ENCODE assay signal across 35 cellular contexts in the genomic region with DNA sequence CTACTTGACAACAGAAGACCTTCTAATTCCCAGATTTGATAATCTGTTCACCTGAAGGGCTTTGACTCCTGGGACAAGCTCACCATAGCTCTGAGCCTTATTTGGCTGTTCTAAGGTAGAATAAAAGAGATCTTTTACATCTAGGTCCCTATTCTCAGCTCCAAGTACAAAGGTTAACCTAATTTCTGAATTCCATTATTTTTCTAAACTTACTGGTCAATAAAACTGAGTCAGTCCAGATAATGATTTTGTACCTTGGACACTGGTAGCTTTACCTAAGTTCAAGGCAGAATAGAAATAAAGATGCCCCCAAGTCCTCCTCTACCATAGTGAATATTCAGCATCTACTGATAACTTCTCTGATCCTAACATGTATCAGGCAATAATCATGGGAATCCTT.
"Had no signal": no experiment of that assay in that cellular context is flagged by ENCODE, and none has a peak within 500 bp of the region (broad histone marks: within the 10 kb centered on the region; RNA-seq: fewer than 3 reads in every experiment).

No MANE protein-coding gene starts in this region.

- H3K27me3 Mint-ChIP-seq: activated B cell treated with CpG ODN at 0.5 μM for 24 hours; activated CD8-positive, alpha-beta memory T cell treated with anti-CD3 and anti-CD28 coated beads, Interleukin-2, amount 10 ng/mL, durations not matched to agents 7 days and 5 days; activated naive CD8-positive, alpha-beta T cell treated with anti-CD3 and anti-CD28 coated beads, Interleukin-2, amount 10 ng/mL, durations not matched to agents 7 days and 5 days; brain; dendritic cell treated with granulocyte-macrophage colony-stimulating factor and Interleukin-4, amounts not matched to agents 40 ng/mL and 50 ng/mL, for 4 days; T-helper 17 cell had no signal

- H3K4me1 Mint-ChIP-seq: activated B cell treated with CpG ODN at 0.5 μM for 24 hours had no signal

- H3K9me3 Mint-ChIP-seq: activated B cell treated with CpG ODN at 0.5 μM for 24 hours; activated naive CD4-positive, alpha-beta T cell treated with anti-CD3 and anti-CD28 coated beads for 36 hours; activated naive CD4-positive, alpha-beta T cell treated with anti-CD3 and anti-CD28 coated beads, Interleukin-2, amount 50 U/mL, for 72 hours; activated naive CD8-positive, alpha-beta T cell treated with anti-CD3 and anti-CD28 coated beads, Interleukin-2, amount 10 ng/mL, durations not matched to agents 7 days and 5 days; activated T-helper 1 cell treated with anti-CD3 and anti-CD28 coated beads, Interleukin-12 subunit alpha, Interleukin-12 subunit beta, Interleukin-2, Interleukin-4 antibody, amounts not matched to agents 30 ng/mL and 10 ng/mL and 1 ng/mL, durations not matched to agents 14 hours and 24 hours and 36 hours; activated T-helper 2 cell treated with anti-CD3 and anti-CD28 coated beads, Interferon-gamma antibody, Interleukin-2, Interleukin-4, amounts not matched to agents 10 μg/mL and 5 μg/mL and 100 μg/mL, durations not matched to agents 14 hours and 24 hours and 36 hours; brain; dendritic cell treated with granulocyte-macrophage colony-stimulating factor and Interleukin-4, amounts not matched to agents 40 ng/mL and 50 ng/mL, for 4 days; endodermal cell; T-helper 2 cell treated with Interferon-gamma antibody and Interleukin-4, amounts not matched to agents 5 μg/mL and 100 μg/mL, for 36 hours had no signal

- H3K36me3 ChIP-seq: ascending aorta, breast epithelium had no signal

- H3K9me3 ChIP-seq: ascending aorta, breast epithelium had no signal

- H3K27ac Mint-ChIP-seq: activated B cell treated with CpG ODN at 0.5 μM for 24 hours; activated CD8-positive, alpha-beta memory T cell treated with anti-CD3 and anti-CD28 coated beads, Interleukin-2, amount 10 ng/mL, durations not matched to agents 7 days and 5 days; activated CD8-positive, alpha-beta T cell treated with anti-CD3 and anti-CD28 coated beads, Interleukin-2, amount 10 ng/mL, durations not matched to agents 7 days and 5 days; activated naive CD4-positive, alpha-beta T cell treated with anti-CD3 and anti-CD28 coated beads for 36 hours; activated naive CD4-positive, alpha-beta T cell treated with anti-CD3 and anti-CD28 coated beads, Interleukin-2, amount 50 U/mL, for 72 hours; activated naive CD8-positive, alpha-beta T cell treated with anti-CD3 and anti-CD28 coated beads, Interleukin-2, amount 10 ng/mL, durations not matched to agents 7 days and 5 days; activated T-helper 1 cell treated with anti-CD3 and anti-CD28 coated beads, Interleukin-12 subunit alpha, Interleukin-12 subunit beta, Interleukin-2, Interleukin-4 antibody, amounts not matched to agents 30 ng/mL and 10 ng/mL and 1 ng/mL, durations not matched to agents 14 hours and 24 hours and 36 hours; activated T-helper 2 cell treated with anti-CD3 and anti-CD28 coated beads, Interferon-gamma antibody, Interleukin-2, Interleukin-4, amounts not matched to agents 10 μg/mL and 5 μg/mL and 100 μg/mL, durations not matched to agents 14 hours and 24 hours and 36 hours; dendritic cell treated with granulocyte-macrophage colony-stimulating factor and Interleukin-4, amounts not matched to agents 40 ng/mL and 50 ng/mL, for 4 days; T-helper 17 cell; T-helper 2 cell treated with Interferon-gamma antibody and Interleukin-4, amounts not matched to agents 5 μg/mL and 100 μg/mL, for 36 hours had no signal

- FAIRE-seq: frontal cortex had no signal

- ATAC-seq: activated CD4-positive, CD25-positive, alpha-beta regulatory T cell treated with anti-CD3 and anti-CD28 coated beads, Interleukin-2, amount 50 U/mL, for 24 hours; activated CD8-positive, alpha-beta memory T cell treated with anti-CD3 and anti-CD28 coated beads, Interleukin-2, amount 10 ng/mL, durations not matched to agents 7 days and 5 days; activated CD8-positive, alpha-beta T cell treated with anti-CD3 and anti-CD28 coated beads, Interleukin-2, amount 10 ng/mL, durations not matched to agents 7 days and 5 days; esophagus mucosa; T-helper 17 cell had no signal

- H3K27ac ChIP-seq: ascending aorta, breast epithelium, cardiac muscle cell, coronary artery, dorsolateral prefrontal cortex, WERI-Rb-1 had no signal

- H3K27me3 ChIP-seq: ascending aorta, breast epithelium, cardiac muscle cell, dorsolateral prefrontal cortex had no signal

- H3K4me3 ChIP-seq: ascending aorta, breast epithelium, cardiac muscle cell, coronary artery, dorsolateral prefrontal cortex had no signal

- H3K4me3 Mint-ChIP-seq: activated B cell treated with CpG ODN at 0.5 μM for 24 hours; activated CD8-positive, alpha-beta memory T cell treated with anti-CD3 and anti-CD28 coated beads, Interleukin-2, amount 10 ng/mL, durations not matched to agents 7 days and 5 days; activated CD8-positive, alpha-beta T cell treated with anti-CD3 and anti-CD28 coated beads, Interleukin-2, amount 10 ng/mL, durations not matched to agents 7 days and 5 days; activated naive CD4-positive, alpha-beta T cell treated with anti-CD3 and anti-CD28 coated beads for 36 hours; activated naive CD8-positive, alpha-beta T cell treated with anti-CD3 and anti-CD28 coated beads, Interleukin-2, amount 10 ng/mL, durations not matched to agents 7 days and 5 days; activated T-helper 1 cell treated with anti-CD3 and anti-CD28 coated beads, Interleukin-12 subunit alpha, Interleukin-12 subunit beta, Interleukin-2, Interleukin-4 antibody, amounts not matched to agents 30 ng/mL and 10 ng/mL and 1 ng/mL, durations not matched to agents 14 hours and 24 hours and 36 hours; brain; dendritic cell treated with granulocyte-macrophage colony-stimulating factor and Interleukin-4, amounts not matched to agents 40 ng/mL and 50 ng/mL, for 4 days; endodermal cell; T-helper 17 cell; T-helper 2 cell treated with Interferon-gamma antibody and Interleukin-4, amounts not matched to agents 5 μg/mL and 100 μg/mL, for 36 hours had no signal

- H3K4me1 ChIP-seq: ascending aorta, breast epithelium had no signal

- DNase-seq: activated B cell treated with CpG ODN at 0.5 μM for 24 hours; activated CD4-positive, alpha-beta T cell treated with anti-CD3 and anti-CD28 coated beads for 48 hours; activated CD4-positive, alpha-beta T cell treated with anti-CD3 and anti-CD28 coated beads, Interleukin-2, amount 50 U/mL, for 1 hour; activated CD4-positive, alpha-beta T cell treated with anti-CD3 and anti-CD28 coated beads, Interleukin-2, amount 50 U/mL, for 48 hours; activated CD8-positive, alpha-beta memory T cell treated with anti-CD3 and anti-CD28 coated beads, Interleukin-2, amount 10 ng/mL, durations not matched to agents 7 days and 5 days; activated CD8-positive, alpha-beta memory T cell treated with anti-CD3 and anti-CD28 coated beads, Interleukin-2, amount 50 U/mL, for 4 hours; activated CD8-positive, alpha-beta T cell treated with anti-CD3 and anti-CD28 coated beads, Interleukin-2, amount 10 ng/mL, durations not matched to agents 7 days and 5 days; activated effector memory CD4-positive, alpha-beta T cell treated with anti-CD3 and anti-CD28 coated beads, Interleukin-2, amount 50 U/mL, for 16 hours; activated naive CD4-positive, alpha-beta T cell treated with anti-CD3 and anti-CD28 coated beads for 36 hours; activated naive CD8-positive, alpha-beta T cell treated with anti-CD3 and anti-CD28 coated beads, Interleukin-2, amount 10 ng/mL, durations not matched to agents 7 days and 5 days; activated T-cell treated with anti-CD3 and anti-CD28 coated beads, Interleukin-2, amount 50 U/mL, for 1 hour; activated T-cell treated with anti-CD3 and anti-CD28 coated beads, Interleukin-2, amount 50 U/mL, for 48 hours; central memory CD4-positive, alpha-beta T cell; cerebellar nuclear complex; dorsolateral prefrontal cortex; effector memory CD4-positive, alpha-beta T cell; endodermal cell; foreskin fibroblast; T-helper 1 cell; T-helper 17 cell; T1000; WERI-Rb-1 had no signal
